9 cellular contexts compared by ENCODE assay signal in genomic region chr2:70993689-70993986, GRCh38. TPM values are rescaled to one million over a fixed set of nuclear protein-coding genes. Genes with fewer than 3 reads are reported as not detected.
DNase-seq lines count a peak whose midpoint lies in the region; ATAC-seq and TF ChIP-seq lines count a peak whose summit lies in the region.
"Had no signal": no experiment of that assay in that cellular context is flagged by ENCODE, and none has a peak within 500 bp of the region (broad histone marks: within the 10 kb centered on the region; RNA-seq: fewer than 3 reads in every experiment).

No MANE protein-coding gene starts in this region.

- intact Hi-C loops in Panc1 (cut with micrococcal nuclease; ENCODE audit: unreplicated experiment), result no loop called here

- H3K27me3 ChIP-seq in DOHH2 (ENCODE audit: control insufficient read depth, low read length) (no peaks in the 10 kb centered on the region), Panc1 (ENCODE audit: control insufficient read depth, insufficient read depth, low read length) (no peaks in the 10 kb centered on the region), fibroblast of lung (ENCODE audit: control insufficient read depth, insufficient read depth, low read length) (no peaks in the 10 kb centered on the region)

- ATAC-seq in Panc1 (no peak), HG02981 (IDR thresholded peaks at IDR 0.05; ENCODE audit: unreplicated experiment) (no peak), GM18867 (IDR thresholded peaks at IDR 0.05; ENCODE audit: unreplicated experiment) (no peak), HG02852 (IDR thresholded peaks at IDR 0.05; ENCODE audit: unreplicated experiment) (no peak)

- in situ Hi-C loops in Panc1 (cut with HindIII; ENCODE audit: low pct_unique_long_range_greater_than_20kb, low sequenced_read_pairs), result no loop called here

- DNase-seq in Panc1 (ENCODE audit: low read depth, low spot score) (no peak), fibroblast of lung (ENCODE audit: low read depth in 2 of 2) (no peak), progenitor cell of endocrine pancreas (ENCODE audit: low spot score, unreplicated experiment) (no peak), cortex of kidney (lab: John Stamatoyannopoulos, UW) (no peak)

- H3K4me2 ChIP-seq in DOHH2 (ENCODE audit: low read length) (peak overlapping the region; percentile 93), fibroblast of lung (ENCODE audit: extremely low read depth, insufficient read depth, low read length) (peak overlapping the region; percentile 94)

- peaks cover 42% of the 10 kb centered on the region for H3K36me3 ChIP-seq in DOHH2 (ENCODE audit: control insufficient read depth, low read length)
- H3K36me3 ChIP-seq in Panc1 (ENCODE audit: control insufficient read depth, insufficient read depth, low read length), result peaks cover 2% of the 10 kb centered on the region; the same call in 1 of the 2 replicates
- H3K36me3 ChIP-seq in fibroblast of lung (ENCODE audit: control insufficient read depth, insufficient read depth, low read length), result peaks cover 9% of the 10 kb centered on the region

- H3F3A ChIP-seq in DOHH2 (ENCODE audit: control insufficient read depth, insufficient read depth), result peaks cover 3% of the 10 kb centered on the region; the same call in 1 of the 2 replicates

- no TSS peak for BruUV-seq in Panc1 (replicated peaks; lab: Mats Ljungman, UMichigan)

- H3K27ac ChIP-seq in DOHH2 (ENCODE audit: low read depth, low read length) (no peak overlapping the region), Panc1 (ENCODE audit: low read length) (peak overlapping the region; percentile 81), fibroblast of lung (ENCODE audit: insufficient read depth, low read length) (no peak overlapping the region)

- POLR2A ChIA-PET in Panc1 (lab: Charles Lee), result no interaction called here

- H3K4me3 Mint-ChIP-seq in progenitor cell of endocrine pancreas (ENCODE audit: low read depth), result peak overlapping the region; percentile 86

- peaks cover 21% of the 10 kb centered on the region for H3K4me1 ChIP-seq in DOHH2 (ENCODE audit: control insufficient read depth, low read length)
- peaks cover 7% of the 10 kb centered on the region for H3K4me1 ChIP-seq in Panc1 (ENCODE audit: control insufficient read depth, insufficient read depth, low read length)
- H3K4me1 ChIP-seq in fibroblast of lung (ENCODE audit: control insufficient read depth, extremely low read depth, insufficient read depth, low read length), result peaks cover 7% of the 10 kb centered on the region

- H3K4me1 Mint-ChIP-seq in progenitor cell of endocrine pancreas (ENCODE audit: low read depth), result peaks cover 14% of the 10 kb centered on the region

- H3K36me3 Mint-ChIP-seq in progenitor cell of endocrine pancreas (ENCODE audit: insufficient read depth), result peaks cover 4% of the 10 kb centered on the region

- TF ChIP-seq CTCF in DOHH2 (IDR thresholded peaks at IDR 0.05; ENCODE audit: low read depth, low read length, poor library complexity, severe bottlenecking), result no peak
- no peak for TF ChIP-seq CTCF in Panc1 (IDR thresholded peaks at IDR 0.05)
- TF ChIP-seq CTCF in fibroblast of lung (conservative IDR thresholded peaks at IDR 0.05 in 1 of 2, IDR thresholded peaks at IDR 0.05 in 1 of 2; ENCODE audit: low read depth in 1 of 2, low read length in 2 of 2), result no peak
- no peak for TF ChIP-seq CTCF in progenitor cell of endocrine pancreas (IDR thresholded peaks at IDR 0.05; ENCODE audit: unreplicated experiment)

- no peak overlapping the region for H2AFZ ChIP-seq in fibroblast of lung (ENCODE audit: low read length)

- peak overlapping the region; percentile 91 for H3K4me3 ChIP-seq in DOHH2 (ENCODE audit: low read length)
- H3K4me3 ChIP-seq in Panc1 (ENCODE audit: low read depth in 2 of 2, low read length in 2 of 2), result peak overlapping the region; percentile 84 to 88
- peak overlapping the region; percentile 61 to 93 (median 70) for H3K4me3 ChIP-seq in fibroblast of lung (replicated peaks in 1 of 4; ENCODE audit: control extremely low read depth in 1 of 4, insufficient read depth in 1 of 4, low read depth in 3 of 4, low read length in 4 of 4)

- H3K27me3 Mint-ChIP-seq in progenitor cell of endocrine pancreas, result peaks cover under 1% of the 10 kb centered on the region

- peaks cover 9% of the 10 kb centered on the region for H4K20me1 ChIP-seq in DOHH2 (ENCODE audit: control insufficient read depth, insufficient read depth, low read depth, low read length)
- H4K20me1 ChIP-seq in fibroblast of lung (ENCODE audit: control insufficient read depth, extremely low read depth, insufficient read depth, low read length), result no peaks in the 10 kb centered on the region

- H3K9me3 Mint-ChIP-seq in progenitor cell of endocrine pancreas (ENCODE audit: low read depth), result no peaks in the 10 kb centered on the region

- H3K79me2 ChIP-seq in DOHH2 (ENCODE audit: control insufficient read depth, low read length) (peaks cover 38% of the 10 kb centered on the region), fibroblast of lung (ENCODE audit: control insufficient read depth, insufficient read depth, low read length) (peaks cover 20% of the 10 kb centered on the region)

- H3K9ac ChIP-seq in fibroblast of lung (ENCODE audit: insufficient read depth, low read length), result no peak overlapping the region

- CTCF ChIA-PET in Panc1 (lab: Charles Lee), result no interaction called here

- peak overlapping the region; percentile 94 for H3K27ac Mint-ChIP-seq in progenitor cell of endocrine pancreas

- H3K9me3 ChIP-seq in DOHH2 (ENCODE audit: control insufficient read depth, insufficient read depth, low read length) (no peaks in the 10 kb centered on the region), Panc1 (ENCODE audit: control insufficient read depth, insufficient read depth, low read depth, low read length) (no peaks in the 10 kb centered on the region), fibroblast of lung (ENCODE audit: control insufficient read depth, insufficient read depth, low read depth, low read length) (no peaks in the 10 kb centered on the region)

- H3K9me2 ChIP-seq in DOHH2 (replicated peaks; ENCODE audit: control insufficient read depth, low read length), result no peaks in the 10 kb centered on the region

RNA-seq across cellular contexts. Expression of gene TEX261, which starts 1.0 kb away (rescaled TPM):
- total RNA-seq in Panc1 (2021; ENCODE audit: unreplicated experiment) (64.9 TPM), fibroblast of lung (20.5 and 33.0 TPM in 2 replicates), progenitor cell of endocrine pancreas (35.4 and 36.9 TPM in 2 replicates)
- 49.4 TPM for polyA plus RNA-seq in Panc1 (2012; ENCODE audit: insufficient read length)
- polyA plus RNA-seq in fibroblast of lung, result 72.6 and 96.1 TPM in 2 replicates
- polyA plus RNA-seq in fibroblast of lung (2012), result 54.4 and 69.7 TPM in 2 replicates
- polyA minus RNA-seq in fibroblast of lung (ENCODE audit: low replicate concordance), result 216 TPM in 2 replicates

RNA-seq across cellular contexts. Expression of gene ANKRD53, which starts 15.2 kb away (rescaled TPM):
- total RNA-seq in Panc1 (2021; ENCODE audit: unreplicated experiment) (not detected), fibroblast of lung (0.26 and 1.3 TPM in 2 replicates), progenitor cell of endocrine pancreas (3.7 and 5.4 TPM in 2 replicates)
- polyA plus RNA-seq in Panc1 (2012; ENCODE audit: insufficient read length), result 0.13 TPM
- 0.58 and 2.0 TPM in 2 replicates for polyA plus RNA-seq in fibroblast of lung
- 1.4 and 3.0 TPM in 2 replicates for polyA plus RNA-seq in fibroblast of lung (2012)
- 0.55 and 10.7 TPM in 2 replicates for polyA minus RNA-seq in fibroblast of lung (ENCODE audit: low replicate concordance)
- total RNA-seq: SK-MEL-5 had no signal

RNA-seq across cellular contexts. Expression of gene ATP6V1B1, which starts 57.9 kb away (rescaled TPM):
- total RNA-seq in Panc1 (2021; ENCODE audit: unreplicated experiment) (0.18 TPM), fibroblast of lung (0.77 and 2.1 TPM in 2 replicates), progenitor cell of endocrine pancreas (not detected in 2 replicates)
- polyA plus RNA-seq in Panc1 (2012; ENCODE audit: insufficient read length), result not detected
- 0.85 and 1.0 TPM in 2 replicates for polyA plus RNA-seq in fibroblast of lung
- 0.44 and 0.55 TPM in 2 replicates for polyA plus RNA-seq in fibroblast of lung (2012)
- 4.4 TPM in 1 of 2 replicates, not detected in the other for polyA minus RNA-seq in fibroblast of lung (ENCODE audit: low replicate concordance)
